ENCODE assay signal across 20 cellular contexts in genomic region chr3:135504084-135504685, GRCh38.
DNase-seq lines count a peak whose midpoint lies in the region; ATAC-seq, FAIRE-seq and TF ChIP-seq lines count a peak whose summit lies in the region.
"Had no signal": no experiment of that assay in that cellular context is flagged by ENCODE, and none has a peak within 500 bp of the region (broad histone marks: within the 10 kb centered on the region; RNA-seq: fewer than 3 reads in every experiment).

No MANE protein-coding gene starts in this region.

- H3K27ac Mint-ChIP-seq in astrocyte (ENCODE audit: unreplicated experiment) (no peak overlapping the region), T-helper 17 cell (no peak overlapping the region)
- H3K27ac Mint-ChIP-seq: activated B cell treated with CpG ODN at 0.5 μM for 24 hours; activated naive CD4-positive, alpha-beta T cell treated with anti-CD3 and anti-CD28 coated beads, Interleukin-2, amount 50 U/mL, for 24 hours; activated T-helper 17 cell treated with anti-CD3 and anti-CD28 coated beads, Interleukin-2, amount 50 U/mL, for 72 hours; CD14-positive monocyte; effector memory CD8-positive, alpha-beta T cell; nephron had no signal

- H3K27me3 ChIP-seq in astrocyte (ENCODE audit: insufficient read depth, low read length) (peaks cover 10% of the 10 kb centered on the region), neuronal stem cell (ENCODE audit: control insufficient read depth in 3 of 3, insufficient read depth in 3 of 3, low read depth in 1 of 3, low read length in 3 of 3) (no peaks in the 10 kb centered on the region)
- H3K27me3 ChIP-seq: colonic mucosa had no signal

- H3K9me3 ChIP-seq in astrocyte (ENCODE audit: insufficient read depth, low read depth, low read length) (no peaks in the 10 kb centered on the region), neuronal stem cell (replicated peaks in 1 of 2; ENCODE audit: control insufficient read depth in 2 of 2, insufficient read depth in 1 of 2, low read depth in 1 of 2, low read length in 2 of 2) (no peaks in the 10 kb centered on the region), T-helper 17 cell (ENCODE audit: control insufficient read depth, low read length, poor library complexity, severe bottlenecking) (no peaks in the 10 kb centered on the region)
- H3K9me3 ChIP-seq: colonic mucosa, mucosa of descending colon had no signal

- H4K91ac ChIP-seq in neuronal stem cell (ENCODE audit: low read depth, low read length, poor library complexity), result no peak overlapping the region

- TF ChIP-seq CTCF in C4-2B (conservative IDR thresholded peaks at IDR 0.05) (peak; percentile 65), astrocyte (IDR thresholded peaks at IDR 0.05; ENCODE audit: insufficient read depth, low read depth, low read length) (no peak)

- ATAC-seq in HG03175 (IDR thresholded peaks at IDR 0.05; ENCODE audit: unreplicated experiment), result no peak
- no peak for ATAC-seq in HG02759 (IDR thresholded peaks at IDR 0.05; ENCODE audit: unreplicated experiment)
- no peak for ATAC-seq in T-helper 17 cell
- ATAC-seq: activated T-helper 17 cell treated with anti-CD3 and anti-CD28 coated beads, Interleukin-2, amount 50 U/mL, for 72 hours; effector memory CD8-positive, alpha-beta T cell had no signal

- H3K36me3 ChIP-seq in astrocyte (ENCODE audit: insufficient read depth, low read length), result no peaks in the 10 kb centered on the region
- no peaks in the 10 kb centered on the region for H3K36me3 ChIP-seq in neuronal stem cell (replicated peaks in 1 of 2; ENCODE audit: control insufficient read depth in 2 of 2, insufficient read depth in 2 of 2, low read length in 2 of 2)
- H3K36me3 ChIP-seq: colonic mucosa, heart left ventricle had no signal

- H3K36me3 Mint-ChIP-seq in astrocyte (ENCODE audit: low read depth, unreplicated experiment) (no peaks in the 10 kb centered on the region), T-helper 17 cell (ENCODE audit: low read depth) (no peaks in the 10 kb centered on the region)
- H3K36me3 Mint-ChIP-seq: activated naive CD4-positive, alpha-beta T cell treated with anti-CD3 and anti-CD28 coated beads, Interleukin-2, amount 50 U/mL, for 24 hours; CD14-positive monocyte had no signal

- DNase-seq in KBM-7 (peak; percentile 2), astrocyte (ENCODE audit: low read depth) (no peak), neuronal stem cell (ENCODE audit: low spot score) (no peak), T-helper 17 cell (no peak), ACHN (no peak)
- DNase-seq: effector memory CD8-positive, alpha-beta T cell; stimulated activated CD4-positive, alpha-beta T cell treated with anti-CD3 and anti-CD28 coated beads, Interleukin-4, amount 100 ng/mL, for 1 hour; T-helper 9 cell had no signal

- no peak overlapping the region for H2BK12ac ChIP-seq in neuronal stem cell (ENCODE audit: low read length)

- in situ Hi-C loops in KBM-7 (cut with MboI; ENCODE audit: low pct_unique_long_range_greater_than_20kb, low sequenced_read_pairs) (no loop called here), ACHN (cut with HindIII; ENCODE audit: low pct_ligation_motif_present, low pct_unique_long_range_greater_than_20kb, low sequenced_read_pairs) (no loop called here)

- peak overlapping the region; percentile 20 for H2BK15ac ChIP-seq in neuronal stem cell (ENCODE audit: low read length)

- no peak overlapping the region for H2AK5ac ChIP-seq in neuronal stem cell (ENCODE audit: low read depth, low read length)

- H4K8ac ChIP-seq in neuronal stem cell (ENCODE audit: low read depth, low read length), result no peak overlapping the region

- no peak overlapping the region for H3K23ac ChIP-seq in neuronal stem cell (ENCODE audit: low read depth, low read length, poor library complexity)

- H3K4ac ChIP-seq in neuronal stem cell (ENCODE audit: low read length), result no peak overlapping the region

- no peak overlapping the region for H3K14ac ChIP-seq in neuronal stem cell (ENCODE audit: low read length)

- H3K27ac ChIP-seq in C4-2B (no peak overlapping the region), astrocyte (ENCODE audit: low read depth, low read length) (no peak overlapping the region), neuronal stem cell (replicated peaks; ENCODE audit: low read length) (no peak overlapping the region)
- H3K27ac ChIP-seq: colonic mucosa, heart left ventricle had no signal

- H3K4me1 Mint-ChIP-seq in astrocyte (ENCODE audit: low read depth, unreplicated experiment), result no peaks in the 10 kb centered on the region
- H3K4me1 Mint-ChIP-seq in T-helper 17 cell, result no peaks in the 10 kb centered on the region
- H3K4me1 Mint-ChIP-seq: activated naive CD4-positive, alpha-beta T cell treated with anti-CD3 and anti-CD28 coated beads, Interleukin-2, amount 50 U/mL, for 24 hours; activated T-helper 17 cell treated with anti-CD3 and anti-CD28 coated beads, Interleukin-2, amount 50 U/mL, for 72 hours had no signal

- no peaks in the 10 kb centered on the region for H3K9me3 Mint-ChIP-seq in astrocyte (ENCODE audit: unreplicated experiment)

- no peaks in the 10 kb centered on the region for H3K4me1 ChIP-seq in astrocyte (ENCODE audit: insufficient read depth, low read length)
- peaks cover 0 to 3% of the 10 kb centered on the region in 2 donors for H3K4me1 ChIP-seq in neuronal stem cell (ENCODE audit: control insufficient read depth in 2 of 2, insufficient read depth in 1 of 2, low read depth in 1 of 2, low read length in 2 of 2)
- H3K4me1 ChIP-seq: colonic mucosa had no signal

- no peaks in the 10 kb centered on the region for H3K79me2 ChIP-seq in astrocyte (ENCODE audit: insufficient read depth, low read length)

- no peak for FAIRE-seq in astrocyte (lab: Jason Lieb, UNC)
- FAIRE-seq: H54 had no signal

- H3K18ac ChIP-seq in neuronal stem cell (ENCODE audit: low read length), result no peak overlapping the region

- H4K20me1 ChIP-seq in astrocyte (ENCODE audit: insufficient read depth, low read length), result no peaks in the 10 kb centered on the region

- no peak overlapping the region for H2BK120ac ChIP-seq in neuronal stem cell (ENCODE audit: low read depth, low read length)

- H3K27me3 Mint-ChIP-seq in astrocyte (ENCODE audit: low read depth, unreplicated experiment) (peaks cover 24% of the 10 kb centered on the region), T-helper 17 cell (peaks cover 7% of the 10 kb centered on the region)
- H3K27me3 Mint-ChIP-seq: effector memory CD8-positive, alpha-beta T cell had no signal

- H3K9ac ChIP-seq in astrocyte (ENCODE audit: low read length) (no peak overlapping the region), neuronal stem cell (ENCODE audit: low read depth, low read length, poor library complexity) (peak overlapping the region; percentile 22)

- H2BK5ac ChIP-seq in neuronal stem cell (ENCODE audit: low read length), result no peak overlapping the region

- H3K4me3 ChIP-seq in astrocyte (ENCODE audit: insufficient read depth, low read depth, low read length), result no peak overlapping the region
- H3K4me3 ChIP-seq in neuronal stem cell (ENCODE audit: low read length in 2 of 2), result no peak overlapping the region
- H3K4me3 ChIP-seq: colonic mucosa, heart left ventricle, mucosa of descending colon had no signal

- H3K4me3 Mint-ChIP-seq in astrocyte (ENCODE audit: unreplicated experiment), result no peak overlapping the region
- no peak overlapping the region for H3K4me3 Mint-ChIP-seq in T-helper 17 cell
- H3K4me3 Mint-ChIP-seq: activated naive CD4-positive, alpha-beta T cell treated with anti-CD3 and anti-CD28 coated beads, Interleukin-2, amount 50 U/mL, for 24 hours; activated T-helper 17 cell treated with anti-CD3 and anti-CD28 coated beads, Interleukin-2, amount 50 U/mL, for 72 hours; CD14-positive monocyte; effector memory CD8-positive, alpha-beta T cell had no signal

- H3K79me1 ChIP-seq in neuronal stem cell (ENCODE audit: low read depth, low read length), result no peaks in the 10 kb centered on the region

- H2AFZ ChIP-seq in astrocyte (ENCODE audit: low read depth, low read length), result peak overlapping the region; percentile 76
- H2AFZ ChIP-seq in neuronal stem cell (ENCODE audit: low read length), result no peak overlapping the region

- H3K4me2 ChIP-seq in astrocyte (ENCODE audit: low read length), result peak overlapping the region; percentile 68
- H3K4me2 ChIP-seq in neuronal stem cell (ENCODE audit: insufficient read depth, low read length, poor library complexity, severe bottlenecking), result no peak overlapping the region

- no CpG with 5 or more reads among the region's 7 CpGs for WGBS in neuronal stem cell (ENCODE audit: extremely low coverage in 2 of 2, insufficient read length in 2 of 2, insufficient replicate concordance in 1 of 2), 2 donors
